ENCODE assay signal across 1 cellular context in the genomic region with DNA sequence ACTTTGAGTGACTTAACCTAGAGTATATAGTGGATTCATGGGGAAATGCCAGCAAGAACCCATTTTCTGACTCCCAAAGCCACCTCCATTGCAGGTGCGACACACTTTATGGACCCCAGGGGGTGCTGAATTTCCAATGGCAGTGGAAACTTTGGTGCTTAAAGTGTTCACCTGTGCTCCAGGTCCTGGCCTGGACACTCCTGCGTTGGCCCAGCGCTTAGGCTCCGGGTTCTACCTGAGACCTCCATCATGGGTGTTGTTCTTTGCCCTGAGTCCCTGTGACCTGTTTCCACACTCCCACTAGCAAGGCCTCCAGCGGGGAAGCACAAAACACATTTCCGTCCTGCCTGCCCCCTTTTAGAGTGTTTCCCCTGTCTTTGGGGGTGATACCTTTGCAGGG.
TF ChIP-seq lines count a peak whose summit lies in the region.

No MANE protein-coding gene starts in this region.

TF ChIP-seq in SK-N-SH, 30 proteins besides CTCF, POLR2A, EP300 and RAD21 (continued from another document):
- TF ChIP-seq, protein P1, sequence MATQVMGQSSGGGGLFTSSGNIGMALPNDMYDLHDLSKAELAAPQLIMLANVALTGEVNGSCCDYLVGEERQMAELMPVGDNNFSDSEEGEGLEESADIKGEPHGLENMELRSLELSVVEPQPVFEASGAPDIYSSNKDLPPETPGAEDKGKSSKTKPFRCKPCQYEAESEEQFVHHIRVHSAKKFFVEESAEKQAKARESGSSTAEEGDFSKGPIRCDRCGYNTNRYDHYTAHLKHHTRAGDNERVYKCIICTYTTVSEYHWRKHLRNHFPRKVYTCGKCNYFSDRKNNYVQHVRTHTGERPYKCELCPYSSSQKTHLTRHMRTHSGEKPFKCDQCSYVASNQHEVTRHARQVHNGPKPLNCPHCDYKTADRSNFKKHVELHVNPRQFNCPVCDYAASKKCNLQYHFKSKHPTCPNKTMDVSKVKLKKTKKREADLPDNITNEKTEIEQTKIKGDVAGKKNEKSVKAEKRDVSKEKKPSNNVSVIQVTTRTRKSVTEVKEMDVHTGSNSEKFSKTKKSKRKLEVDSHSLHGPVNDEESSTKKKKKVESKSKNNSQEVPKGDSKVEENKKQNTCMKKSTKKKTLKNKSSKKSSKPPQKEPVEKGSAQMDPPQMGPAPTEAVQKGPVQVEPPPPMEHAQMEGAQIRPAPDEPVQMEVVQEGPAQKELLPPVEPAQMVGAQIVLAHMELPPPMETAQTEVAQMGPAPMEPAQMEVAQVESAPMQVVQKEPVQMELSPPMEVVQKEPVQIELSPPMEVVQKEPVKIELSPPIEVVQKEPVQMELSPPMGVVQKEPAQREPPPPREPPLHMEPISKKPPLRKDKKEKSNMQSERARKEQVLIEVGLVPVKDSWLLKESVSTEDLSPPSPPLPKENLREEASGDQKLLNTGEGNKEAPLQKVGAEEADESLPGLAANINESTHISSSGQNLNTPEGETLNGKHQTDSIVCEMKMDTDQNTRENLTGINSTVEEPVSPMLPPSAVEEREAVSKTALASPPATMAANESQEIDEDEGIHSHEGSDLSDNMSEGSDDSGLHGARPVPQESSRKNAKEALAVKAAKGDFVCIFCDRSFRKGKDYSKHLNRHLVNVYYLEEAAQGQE (IDR thresholded peaks at IDR 0.05; ENCODE audit: low read depth, low read length), result no peak
